ENCODE assay signal across 8 cellular contexts in genomic region chr12:124720687-124721500, GRCh38.
DNase-seq lines count a peak whose midpoint lies in the region; ATAC-seq lines count a peak whose summit lies in the region.

No MANE protein-coding gene starts in this region.

- H3K4me1 ChIP-seq in Karpas-422 (ENCODE audit: low read length) = no peaks in the 10 kb centered on the region

- H3K36me3 Mint-ChIP-seq in activated T-helper 1 cell treated with anti-CD3 and anti-CD28 coated beads, Interleukin-12 subunit alpha, Interleukin-12 subunit beta, Interleukin-2, Interleukin-4 antibody, amounts not matched to agents 30 ng/mL and 10 ng/mL and 1 ng/mL, durations not matched to agents 14 hours and 24 hours and 36 hours (ENCODE audit: low read depth) = no peaks in the 10 kb centered on the region
- no peaks in the 10 kb centered on the region for H3K36me3 Mint-ChIP-seq in stimulated activated memory B cell treated with anti-CD40 and anti-IgM and Interleukin-4, amounts not matched to agents 10 μg/mL and 1 μg/mL and 100 μg/mL, for 72 hours

- peaks cover under 1% of the 10 kb centered on the region for H3K4me1 Mint-ChIP-seq in activated T-helper 1 cell treated with anti-CD3 and anti-CD28 coated beads, Interleukin-12 subunit alpha, Interleukin-12 subunit beta, Interleukin-2, Interleukin-4 antibody, amounts not matched to agents 30 ng/mL and 10 ng/mL and 1 ng/mL, durations not matched to agents 14 hours and 24 hours and 36 hours (ENCODE audit: low read depth)
- H3K4me1 Mint-ChIP-seq in stimulated activated memory B cell treated with anti-CD40 and anti-IgM and Interleukin-4, amounts not matched to agents 10 μg/mL and 1 μg/mL and 100 μg/mL, for 72 hours = no peaks in the 10 kb centered on the region

- DNase-seq in DMS153 (lab: John Stamatoyannopoulos, UW) = peak; percentile 97
- DNase-seq in NCI-H2107 (lab: John Stamatoyannopoulos, UW) = peak; percentile 84
- DNase-seq in caudate nucleus (lab: John Stamatoyannopoulos, UW) = peak in 12 of 61 donors; percentile 15 to 82 (median 25)
- DNase-seq in midbrain (lab: John Stamatoyannopoulos, UW) = peak; percentile 44
- DNase-seq in activated T-helper 1 cell treated with anti-CD3 and anti-CD28 coated beads, Interleukin-12 subunit alpha, Interleukin-12 subunit beta, Interleukin-2, Interleukin-4 antibody, amounts not matched to agents 30 ng/mL and 10 ng/mL and 1 ng/mL, durations not matched to agents 14 hours and 24 hours and 36 hours (ENCODE audit: low spot score) = no peak
- DNase-seq in T-helper 1 cell = no peak
- no peak for DNase-seq in Karpas-422

- intact Hi-C loops in activated T-helper 1 cell treated with anti-CD3 and anti-CD28 coated beads, Interleukin-12 subunit alpha, Interleukin-12 subunit beta, Interleukin-2, Interleukin-4 antibody, amounts not matched to agents 30 ng/mL and 10 ng/mL and 1 ng/mL, durations not matched to agents 14 hours and 24 hours and 36 hours (cut with micrococcal nuclease) = no loop called here

- no peak overlapping the region for H3K9ac ChIP-seq in Karpas-422 (ENCODE audit: low read length)

- no peaks in the 10 kb centered on the region for H4K20me1 ChIP-seq in Karpas-422 (ENCODE audit: insufficient read depth, low read depth, low read length)

- H3K9me3 ChIP-seq in Karpas-422 (ENCODE audit: low read length) = no peaks in the 10 kb centered on the region

- H3K9me3 Mint-ChIP-seq in activated T-helper 1 cell treated with anti-CD3 and anti-CD28 coated beads, Interleukin-12 subunit alpha, Interleukin-12 subunit beta, Interleukin-2, Interleukin-4 antibody, amounts not matched to agents 30 ng/mL and 10 ng/mL and 1 ng/mL, durations not matched to agents 14 hours and 24 hours and 36 hours = no peaks in the 10 kb centered on the region
- peaks cover 4% of the 10 kb centered on the region for H3K9me3 Mint-ChIP-seq in stimulated activated memory B cell treated with anti-CD40 and anti-IgM and Interleukin-4, amounts not matched to agents 10 μg/mL and 1 μg/mL and 100 μg/mL, for 72 hours

- no peak for ATAC-seq in stimulated activated memory B cell treated with anti-CD40 and anti-IgM and Interleukin-4, amounts not matched to agents 10 μg/mL and 1 μg/mL and 100 μg/mL, for 72 hours

- no peak overlapping the region for H3K4me3 ChIP-seq in Karpas-422 (ENCODE audit: low read length)

- H2AFZ ChIP-seq in Karpas-422 (ENCODE audit: low read length) = no peak overlapping the region

- no peaks in the 10 kb centered on the region for H3K36me3 ChIP-seq in Karpas-422 (ENCODE audit: insufficient read depth, low read length)

- H3K27me3 ChIP-seq in Karpas-422 (ENCODE audit: low read length) = no peaks in the 10 kb centered on the region; the same call in 1 of the 2 replicates

- no peaks in the 10 kb centered on the region for H3K9me2 ChIP-seq in Karpas-422 (replicated peaks; ENCODE audit: insufficient read depth, low read length)

- no peaks in the 10 kb centered on the region for H3K79me2 ChIP-seq in Karpas-422 (ENCODE audit: low read length)

- H3K27ac ChIP-seq in caudate nucleus (ENCODE audit: low read depth, low read length) (peak overlapping the region; percentile 21), Karpas-422 (ENCODE audit: low read length) (no peak overlapping the region)

- H3K4me3 Mint-ChIP-seq in activated T-helper 1 cell treated with anti-CD3 and anti-CD28 coated beads, Interleukin-12 subunit alpha, Interleukin-12 subunit beta, Interleukin-2, Interleukin-4 antibody, amounts not matched to agents 30 ng/mL and 10 ng/mL and 1 ng/mL, durations not matched to agents 14 hours and 24 hours and 36 hours = no peak overlapping the region
- no peak overlapping the region for H3K4me3 Mint-ChIP-seq in stimulated activated memory B cell treated with anti-CD40 and anti-IgM and Interleukin-4, amounts not matched to agents 10 μg/mL and 1 μg/mL and 100 μg/mL, for 72 hours

- no peak overlapping the region for H3K27ac Mint-ChIP-seq in activated T-helper 1 cell treated with anti-CD3 and anti-CD28 coated beads, Interleukin-12 subunit alpha, Interleukin-12 subunit beta, Interleukin-2, Interleukin-4 antibody, amounts not matched to agents 30 ng/mL and 10 ng/mL and 1 ng/mL, durations not matched to agents 14 hours and 24 hours and 36 hours
- H3K27ac Mint-ChIP-seq in stimulated activated memory B cell treated with anti-CD40 and anti-IgM and Interleukin-4, amounts not matched to agents 10 μg/mL and 1 μg/mL and 100 μg/mL, for 72 hours = no peak overlapping the region

- peaks cover 25% of the 10 kb centered on the region for H3K27me3 Mint-ChIP-seq in activated T-helper 1 cell treated with anti-CD3 and anti-CD28 coated beads, Interleukin-12 subunit alpha, Interleukin-12 subunit beta, Interleukin-2, Interleukin-4 antibody, amounts not matched to agents 30 ng/mL and 10 ng/mL and 1 ng/mL, durations not matched to agents 14 hours and 24 hours and 36 hours (ENCODE audit: insufficient read depth)
- H3K27me3 Mint-ChIP-seq in stimulated activated memory B cell treated with anti-CD40 and anti-IgM and Interleukin-4, amounts not matched to agents 10 μg/mL and 1 μg/mL and 100 μg/mL, for 72 hours = peaks cover 2% of the 10 kb centered on the region

- H3K4me2 ChIP-seq in Karpas-422 (ENCODE audit: low read depth, low read length, poor library complexity, severe bottlenecking) = no peak overlapping the region

Comparison
In these comparisons a context has a peak if more than half of its experiments do, and no peak if none do; other contexts are left out.
1. DNase-seq: peak in DMS153 (single experiment), NCI-H2107 (single experiment) and midbrain (single experiment); none in activated T-helper 1 cell treated with anti-CD3 and anti-CD28 coated beads, Interleukin-12 subunit alpha, Interleukin-12 subunit beta, Interleukin-2, Interleukin-4 antibody, amounts not matched to agents 30 ng/mL and 10 ng/mL and 1 ng/mL, durations not matched to agents 14 hours and 24 hours and 36 hours (single experiment), T-helper 1 cell (0 of 5) and Karpas-422 (single experiment).